ENCODE assay signal across 17 cellular contexts in genomic region chr4:141331534-141332358, GRCh38.
A peak's percentile ranks its signal among the peaks of the same experiment; 100 is the strongest.
DNase-seq lines count a peak whose midpoint lies in the region; ATAC-seq, FAIRE-seq and TF ChIP-seq lines count a peak whose summit lies in the region.
"Had no signal": no experiment of that assay in that cellular context is flagged by ENCODE, and none has a peak within 500 bp of the region (broad histone marks: within the 10 kb centered on the region; RNA-seq: fewer than 3 reads in every experiment).

No MANE protein-coding gene starts in this region.

- H2BK20ac ChIP-seq in IMR-90 (ENCODE audit: low read depth, low read length) = no peak overlapping the region

- peak overlapping the region; percentile 48 for H3K18ac ChIP-seq in IMR-90 (ENCODE audit: low read depth, low read length)

- dilution Hi-C loops in IMR-90 (cut with HindIII; ENCODE audit: low sequenced_read_pairs, unreplicated experiment) = no loop called here

- intact Hi-C loops in IMR-90 (cut with micrococcal nuclease) (loop anchor here (5.0 kb wide), 1 partner anchor 109 kb away; the partner anchor contains the start of gene ZNF330), kidney (cut with DNase I) (no loop called here)

- H3K36me3 ChIP-seq in IMR-90 (ENCODE audit: control insufficient read depth, insufficient read depth, low read length) (no peaks in the 10 kb centered on the region), SJCRH30 (no peaks in the 10 kb centered on the region), kidney (ENCODE audit: control insufficient read depth in 1 of 2, insufficient read depth in 2 of 2, low read length in 2 of 2) (no peaks in the 10 kb centered on the region), thoracic aorta (no peaks in the 10 kb centered on the region)
- H3K36me3 ChIP-seq in effector memory CD4-positive, alpha-beta T cell (ENCODE audit: control insufficient read depth, insufficient read depth, low read length) = no peaks in the 10 kb centered on the region
- H3K36me3 ChIP-seq: BE2C, HAP-1 had no signal

- H3K9me1 ChIP-seq in IMR-90 (ENCODE audit: insufficient read depth, low read length) = no peaks in the 10 kb centered on the region

- no peak overlapping the region; the same call in 1 of the 2 replicates for H4K91ac ChIP-seq in IMR-90 (ENCODE audit: insufficient read depth, low read depth, low read length)

- in situ Hi-C loops in IMR-90 (cut with MboI; ENCODE audit: low sequenced_read_pairs) = loop anchor here (25.0 kb wide), 2 partner anchors 781 to 1506 kb away; partner anchors contain the start of gene INPP4B

- H2AFZ ChIP-seq in IMR-90 (replicated peaks; ENCODE audit: low read length, poor library complexity) = no peak overlapping the region

- peak overlapping the region; percentile 62 for H2AK5ac ChIP-seq in IMR-90 (ENCODE audit: low read depth, low read length)

- no peak overlapping the region; the same call in 1 of the 2 replicates for H4K5ac ChIP-seq in IMR-90 (ENCODE audit: low read depth, low read length)

- H3K27me3 ChIP-seq in IMR-90 (ENCODE audit: control insufficient read depth, insufficient read depth, low read length) = no peaks in the 10 kb centered on the region
- H3K27me3 ChIP-seq in SJCRH30 = no peaks in the 10 kb centered on the region
- no peaks in the 10 kb centered on the region for H3K27me3 ChIP-seq in thoracic aorta (replicated peaks; ENCODE audit: insufficient read depth)
- H3K27me3 ChIP-seq in effector memory CD4-positive, alpha-beta T cell (replicated peaks; ENCODE audit: control insufficient read depth, insufficient read depth, low read length, poor library complexity, severe bottlenecking) = no peaks in the 10 kb centered on the region
- H3K27me3 ChIP-seq: BE2C had no signal

- no peak overlapping the region for H2AK9ac ChIP-seq in IMR-90 (replicated peaks; ENCODE audit: low read depth, low read length, poor library complexity)

- TF ChIP-seq RAD21 in IMR-90 (IDR thresholded peaks at IDR 0.05; ENCODE audit: low read length) = no peak

- H3K56ac ChIP-seq in IMR-90 (ENCODE audit: extremely low read depth, insufficient read depth, low read length) = no peak overlapping the region

- no peak overlapping the region for H3K4ac ChIP-seq in IMR-90 (ENCODE audit: low read depth, low read length)

- H4K20me1 ChIP-seq in IMR-90 (ENCODE audit: insufficient read depth, low read length) = no peaks in the 10 kb centered on the region

- H2BK5ac ChIP-seq in IMR-90 (ENCODE audit: low read depth, low read length, poor library complexity, severe bottlenecking) = no peak overlapping the region

- POLR2A ChIA-PET in IMR-90 (lab: Charles Lee; ENCODE audit: unreplicated experiment) = no interaction called here

- no TSS peak for BruUV-seq in IMR-90 (replicated peaks; lab: Mats Ljungman, UMichigan)

- H3K27ac ChIP-seq in IMR-90 (ENCODE audit: insufficient read depth, low read length) (no peak overlapping the region), SJCRH30 (0 out of 2 replicates have a peak overlapping the region, but pooled peaks have one; percentile 5), kidney (ENCODE audit: low read depth in 2 of 2, low read length in 2 of 2) (no peak overlapping the region), thoracic aorta (peak overlapping the region in 1 of 2 donors; percentile 68)
- no peak overlapping the region for H3K27ac ChIP-seq in effector memory CD4-positive, alpha-beta T cell (ENCODE audit: insufficient read depth, low read length, poor library complexity, severe bottlenecking)
- H3K27ac ChIP-seq: RWPE1 had no signal

- ATAC-seq in IMR-90 (ENCODE audit: low read depth) = no peak
- no peak for ATAC-seq in thoracic aorta (ENCODE audit: insufficient number of reproducible peaks, low FRiP score, low read depth)
- ATAC-seq in HG02588 (IDR thresholded peaks at IDR 0.05; ENCODE audit: unreplicated experiment) = no peak
- ATAC-seq: T-cell had no signal

- H3K79me1 ChIP-seq in IMR-90 (ENCODE audit: low read depth in 1 of 2, low read length in 2 of 2) = no peaks in the 10 kb centered on the region

- H3K9ac ChIP-seq in IMR-90 (ENCODE audit: low read depth, low read length) = no peak overlapping the region
- peak overlapping the region; percentile 41 to 49 for H3K9ac ChIP-seq in kidney (ENCODE audit: low read length in 2 of 2)

- CTCF ChIA-PET in IMR-90 (lab: Yijun Ruan, JAX) = interaction anchor here (0.8 kb wide), 1 partner anchor 14 kb away, joined by 3 read pairs; no protein-coding TSS in a partner anchor

- 0 out of 2 replicates have a peak overlapping the region, but pooled peaks have one; percentile 40 for H3K4me2 ChIP-seq in IMR-90 (ENCODE audit: low read depth, low read length)

- no peak for TF ChIP-seq POLR2A in IMR-90 (IDR thresholded peaks at IDR 0.05; ENCODE audit: low read depth, low read length)

- no peak overlapping the region for H4K8ac ChIP-seq in IMR-90 (ENCODE audit: low read depth in 2 of 2, low read length in 2 of 2)

- 80% methylated on average over 1 of the region's 14 CpGs; no CpG with 5 or more reads in 1 of the 2 experiments for WGBS in IMR-90 (ENCODE audit: extremely low coverage in 2 of 2, insufficient read length in 1 of 2), 2 experiments

- TF ChIP-seq CTCF in IMR-90 (conservative IDR thresholded peaks at IDR 0.05; ENCODE audit: low read depth, low read length) (no peak), kidney (IDR thresholded peaks at IDR 0.05; ENCODE audit: borderline replicate concordance, extremely low read depth, insufficient read depth) (no peak), thoracic aorta (IDR thresholded peaks at IDR 0.05) (no peak)

- H3K9me3 ChIP-seq in IMR-90 (ENCODE audit: control insufficient read depth, insufficient read depth, low read length) (no peaks in the 10 kb centered on the region), SJCRH30 (replicated peaks) (no peaks in the 10 kb centered on the region), kidney (ENCODE audit: control insufficient read depth in 1 of 2, low read length in 2 of 2) (no peaks in the 10 kb centered on the region), thoracic aorta (no peaks in the 10 kb centered on the region)
- no peaks in the 10 kb centered on the region for H3K9me3 ChIP-seq in effector memory CD4-positive, alpha-beta T cell (ENCODE audit: control insufficient read depth, low read length)
- H3K9me3 ChIP-seq: BE2C, HAP-1 had no signal

- H2BK15ac ChIP-seq in IMR-90 (ENCODE audit: low read depth, low read length) = no peak overlapping the region

- H2BK120ac ChIP-seq in IMR-90 (ENCODE audit: low read depth, low read length) = no peak overlapping the region

- no peak overlapping the region for H3K23ac ChIP-seq in IMR-90 (ENCODE audit: low read depth, low read length)

- H3K4me3 ChIP-seq in IMR-90 (ENCODE audit: insufficient read depth, low read depth, low read length) = no peak overlapping the region
- peak overlapping the region; percentile 55 for H3K4me3 ChIP-seq in SJCRH30
- H3K4me3 ChIP-seq in kidney (ENCODE audit: low read length in 2 of 2) = peak overlapping the region; percentile 52 to 61
- peak overlapping the region; percentile 79 for H3K4me3 ChIP-seq in thoracic aorta
- H3K4me3 ChIP-seq in effector memory CD4-positive, alpha-beta T cell (ENCODE audit: insufficient read depth, low read depth, low read length, poor library complexity, severe bottlenecking) = no peak overlapping the region
- H3K4me3 ChIP-seq: HAP-1 had no signal

- no peak for DNase-seq in IMR-90
- DNase-seq in SJCRH30 = no peak
- DNase-seq in kidney = no peak
- no peak for DNase-seq in thoracic aorta (ENCODE audit: low spot score)
- DNase-seq in effector memory CD4-positive, alpha-beta T cell = no peak
- DNase-seq in HuH-7 (ENCODE audit: low spot score) = no peak
- DNase-seq: BE2C, DMS153, MV-4-11, NCI-H1417 treated with DMSO at 0.1 percent for 48 hours, NCI-H2107, NCI-H226, NCI-H774, T-cell had no signal

- H3K14ac ChIP-seq in IMR-90 (replicated peaks; ENCODE audit: low read depth, low read length) = no peak overlapping the region

- FAIRE-seq in kidney (lab: Jason Lieb, UNC) = no peak

- peaks cover 16% of the 10 kb centered on the region for H3K4me1 ChIP-seq in IMR-90 (ENCODE audit: control insufficient read depth, insufficient read depth, low read length)
- H3K4me1 ChIP-seq in SJCRH30 = no peaks in the 10 kb centered on the region
- H3K4me1 ChIP-seq in kidney (ENCODE audit: control insufficient read depth in 1 of 2, insufficient read depth in 1 of 2, low read depth in 1 of 2, low read length in 2 of 2) = peaks cover 0 to 6% of the 10 kb centered on the region in 2 donors
- peaks cover 0 to 13% of the 10 kb centered on the region in 2 donors for H3K4me1 ChIP-seq in thoracic aorta (ENCODE audit: control insufficient read depth in 1 of 2, low read depth in 2 of 2)
- H3K4me1 ChIP-seq in effector memory CD4-positive, alpha-beta T cell (ENCODE audit: control insufficient read depth, insufficient read depth, low read length, poor library complexity, severe bottlenecking) = no peaks in the 10 kb centered on the region
- H3K4me1 ChIP-seq: BE2C, HAP-1 had no signal

TF ChIP-seq in IMR-90, 13 proteins besides CTCF, POLR2A, EP300 and RAD21:
- TF ChIP-seq RFX5 (IDR thresholded peaks at IDR 0.05; ENCODE audit: low read depth, low read length) (no peak), RCOR1 (IDR thresholded peaks at IDR 0.05; ENCODE audit: insufficient replicate concordance, low read length) (no peak), CHD1 (IDR thresholded peaks at IDR 0.05; ENCODE audit: low read depth, low read length) (no peak), ELK1 (IDR thresholded peaks at IDR 0.05; ENCODE audit: borderline replicate concordance, low read depth, low read length) (no peak), NFE2L2 (IDR thresholded peaks at IDR 0.05; ENCODE audit: low read depth, low read length) (no peak)

Comparison
In these comparisons a context has a peak if more than half of its experiments do, and no peak if none do; other contexts are left out.
1. H3K4me3 ChIP-seq: peak in SJCRH30 (single experiment), kidney (2 of 2) and thoracic aorta (single experiment); none in IMR-90 (single experiment) and effector memory CD4-positive, alpha-beta T cell (single experiment).